23 cellular contexts compared by ENCODE assay signal in the genomic region with DNA sequence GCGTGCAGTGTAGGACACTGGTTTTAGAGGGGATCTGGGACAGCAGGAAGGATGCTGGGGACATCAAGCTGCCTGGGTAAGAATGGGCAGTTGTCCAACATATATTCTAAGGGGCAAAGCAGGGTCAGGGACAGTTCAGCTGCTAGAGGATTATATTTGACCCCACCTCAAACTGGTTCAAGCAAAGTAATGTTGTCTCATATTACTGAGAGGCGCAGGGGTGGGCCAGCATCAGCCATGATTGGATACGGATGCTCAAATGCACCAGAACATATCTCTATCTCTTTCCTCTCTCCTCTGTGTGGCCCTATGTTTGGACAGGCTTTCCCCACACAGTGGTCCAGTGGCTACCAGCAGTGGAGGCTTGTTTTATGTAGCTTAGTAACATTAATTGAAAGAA. TPM values are rescaled to one million over a fixed set of nuclear protein-coding genes. Genes with fewer than 3 reads are reported as not detected.
"Had no signal": no experiment of that assay in that cellular context is flagged by ENCODE, and none has a peak within 500 bp of the region (broad histone marks: within the 10 kb centered on the region; RNA-seq: fewer than 3 reads in every experiment).

No MANE protein-coding gene starts in this region.

- H3K9me3 ChIP-seq: MG63 had no signal

- H3K4me3 ChIP-seq: MG63 had no signal

- ATAC-seq: HepG2, Panc1, PC-3, SK-N-SH treated with all-trans-retinoic acid at 6 μM for 48 hours had no signal

- H3K36me3 ChIP-seq: MG63 had no signal

- H3K27me3 ChIP-seq: MG63 had no signal

- H3K27ac ChIP-seq: RWPE1 had no signal

- DNase-seq: IMR-90; Karpas-422; KG1; MG63; NCI-H1092; NCI-H1105 treated with DMSO at 0.1 percent for 48 hours; NCI-H1417 treated with DMSO at 0.1 percent for 48 hours; NCI-H146; NCI-H1694 treated with DMSO at 0.1 percent for 48 hours; NCI-H1930; NCI-H2081 treated with DMSO at 0.1 percent for 48 hours; NCI-H2171; NCI-H345; NCI-H446 treated with DMSO at 0.1 percent for 48 hours; NCI-H510A treated with DMSO at 0.1 percent for 48 hours; NCI-H526; NK-92 treated with Interleukin-12 subunit alpha and Interleukin-12 subunit beta, amount 100 ng/mL, for 24 hours; PC-3; SHP77 had no signal

RNA-seq across cellular contexts. Expression of gene RGMA, which starts 49.7 kb away (rescaled TPM):
- polyA plus RNA-seq: HepG2 had no signal
